ENCODE assay signal across 2 cellular contexts in genomic region chr7:131190581-131190980, GRCh38.
A peak's percentile ranks its signal among the peaks of the same experiment; 100 is the strongest.
TF ChIP-seq lines count a peak whose summit lies in the region.

No MANE protein-coding gene starts in this region.

TF ChIP-seq in WTC11, 78 proteins besides CTCF, POLR2A, EP300 and RAD21 (continued from another document):
- TF ChIP-seq ZNF281 (CRISPR knock-in tag; IDR thresholded peaks at IDR 0.05) (no peak), TEAD4 (CRISPR knock-in tag; IDR thresholded peaks at IDR 0.05) (no peak), ZNF232 (CRISPR knock-in tag; IDR thresholded peaks at IDR 0.05) (no peak), CBFB (CRISPR knock-in tag; IDR thresholded peaks at IDR 0.05; ENCODE audit: low read depth) (no peak), CREB1 (CRISPR knock-in tag; IDR thresholded peaks at IDR 0.05) (no peak), E2F4 (CRISPR knock-in tag; IDR thresholded peaks at IDR 0.05; ENCODE audit: borderline replicate concordance, low read depth) (no peak), NFATC4 (CRISPR knock-in tag; IDR thresholded peaks at IDR 0.05) (no peak), JAZF1 (CRISPR knock-in tag; IDR thresholded peaks at IDR 0.05) (no peak), MLX (CRISPR knock-in tag; IDR thresholded peaks at IDR 0.05) (no peak), ZNF263 (CRISPR knock-in tag; IDR thresholded peaks at IDR 0.05; ENCODE audit: low read depth) (no peak), PRDM15 (CRISPR knock-in tag; IDR thresholded peaks at IDR 0.05) (no peak), NR2C2 (CRISPR knock-in tag; IDR thresholded peaks at IDR 0.05) (no peak), FOXJ3 (CRISPR knock-in tag; IDR thresholded peaks at IDR 0.05; ENCODE audit: borderline replicate concordance) (no peak), MAX (CRISPR knock-in tag; IDR thresholded peaks at IDR 0.05) (no peak), GABPB1 (CRISPR knock-in tag; IDR thresholded peaks at IDR 0.05) (no peak)

TF ChIP-seq in H1, 55 proteins besides CTCF, POLR2A, EP300 and RAD21 (continued from another document):
- TF ChIP-seq CHD7 (IDR thresholded peaks at IDR 0.05; ENCODE audit: insufficient replicate concordance, low read length), result peak; percentile 21
- no peak for TF ChIP-seq HDAC2 (IDR thresholded peaks at IDR 0.05; ENCODE audit: borderline replicate concordance in 1 of 2, low read depth in 2 of 2, low read length in 2 of 2)
